In genomic region chr10:100653957-100654834, GRCh38 we compare ENCODE assay signal across 9 cellular contexts.
A peak's percentile ranks its signal among the peaks of the same experiment; 100 is the strongest.
DNase-seq lines count a peak whose midpoint lies in the region; ATAC-seq, FAIRE-seq and TF ChIP-seq lines count a peak whose summit lies in the region.
"Had no signal": no experiment of that assay in that cellular context is flagged by ENCODE, and none has a peak within 500 bp of the region (broad histone marks: within the 10 kb centered on the region; RNA-seq: fewer than 3 reads in every experiment).

No MANE protein-coding gene starts in this region.

- peak overlapping the region; percentile 34; the same call in 1 of the 2 replicates for H3K4me3 ChIP-seq in iPS DF 6.9 (ENCODE audit: low read length)

- no peak for FAIRE-seq in GM12891 (lab: Jason Lieb, UNC)
- FAIRE-seq: pancreas had no signal

- WGBS in iPS DF 6.9 (ENCODE audit: insufficient coverage, insufficient read length) = no CpG with 5 or more reads among the region's 64 CpGs

- no peak overlapping the region for H3K27ac ChIP-seq in iPS DF 6.9 (ENCODE audit: low read length)
- H3K27ac ChIP-seq: pancreas had no signal

- ATAC-seq in activated CD4-positive, CD25-positive, alpha-beta regulatory T cell treated with anti-CD3 and anti-CD28 coated beads, Interleukin-2, amount 50 U/mL, for 24 hours = peak; percentile 22 to 27
- ATAC-seq in GM18511 (IDR thresholded peaks at IDR 0.05; ENCODE audit: unreplicated experiment) = no peak

- H3K27me3 ChIP-seq in iPS DF 6.9 (ENCODE audit: control insufficient read depth, insufficient read depth, low read length) = peaks cover 47% of the 10 kb centered on the region

- no peaks in the 10 kb centered on the region for H3K9me3 ChIP-seq in iPS DF 6.9 (ENCODE audit: control insufficient read depth, insufficient read depth, low read length)
- H3K9me3 ChIP-seq: pancreas had no signal

- H3K36me3 ChIP-seq in iPS DF 6.9 (ENCODE audit: control insufficient read depth, insufficient read depth, low read length) = no peaks in the 10 kb centered on the region
- H3K36me3 ChIP-seq: pancreas had no signal

- no peak for TF ChIP-seq POLR2A in GM12891 (IDR thresholded peaks at IDR 0.05; ENCODE audit: low read depth, low read length)

- no peak for DNase-seq in activated CD4-positive, CD25-positive, alpha-beta regulatory T cell treated with anti-CD3 and anti-CD28 coated beads, Interleukin-2, amount 50 U/mL, for 72 hours
- DNase-seq in activated CD4-positive, alpha-beta T cell treated with anti-CD3 and anti-CD28 coated beads, Interleukin-2, amount 50 U/mL, for 48 hours = peak; percentile 53 to 57
- DNase-seq in iPS DF 6.9 (ENCODE audit: low read depth, low spot score) (no peak), GM12891 (ENCODE audit: insufficient read length, low spot score) (no peak), GDM1 (lab: John Stamatoyannopoulos, UW) (no peak)
- DNase-seq in stimulated activated naive CD4-positive, alpha-beta T cell treated with Interleukin-2 at 50 U/mL for 16 hours (lab: John Stamatoyannopoulos, UW) = peak; percentile 27
- DNase-seq: pancreas had no signal

- peaks cover 5% of the 10 kb centered on the region for H3K4me1 ChIP-seq in iPS DF 6.9 (ENCODE audit: control insufficient read depth, insufficient read depth, low read length)

TF ChIP-seq in GM12891, 5 proteins besides CTCF, POLR2A, EP300 and RAD21:
- TF ChIP-seq PAX5 (IDR thresholded peaks at IDR 0.05; ENCODE audit: insufficient read depth, low read length, severe bottlenecking) = no peak
- no peak for TF ChIP-seq POU2F2 (IDR thresholded peaks at IDR 0.05; ENCODE audit: low read depth, low read length)
- TF ChIP-seq TAF1 (IDR thresholded peaks at IDR 0.05; ENCODE audit: low read depth, low read length) = no peak
- TF ChIP-seq POLR2AphosphoS5 (IDR thresholded peaks at IDR 0.05; ENCODE audit: low read depth, low read length) = no peak
- no peak for TF ChIP-seq SPI1 (IDR thresholded peaks at IDR 0.05; ENCODE audit: low read depth, low read length)

Comparison
In these comparisons a context has a peak if more than half of its experiments do, and no peak if none do; other contexts are left out.
1. DNase-seq: peak in activated CD4-positive, alpha-beta T cell treated with anti-CD3 and anti-CD28 coated beads, Interleukin-2, amount 50 U/mL, for 48 hours (2 of 2) and stimulated activated naive CD4-positive, alpha-beta T cell treated with Interleukin-2 at 50 U/mL for 16 hours (single experiment); none in activated CD4-positive, CD25-positive, alpha-beta regulatory T cell treated with anti-CD3 and anti-CD28 coated beads, Interleukin-2, amount 50 U/mL, for 72 hours (single experiment), iPS DF 6.9 (single experiment), GM12891 (single experiment) and GDM1 (single experiment).